In genomic region chr4:75724867-75725724, GRCh38 we compare ENCODE assay signal across 1 cellular context.
TF ChIP-seq lines count a peak whose summit lies in the region.

No MANE protein-coding gene starts in this region.

TF ChIP-seq in GM12878, 131 proteins besides CTCF, POLR2A, EP300 and RAD21:
- peak; percentile 85 for TF ChIP-seq NKRF (conservative IDR thresholded peaks at IDR 0.05)
- TF ChIP-seq REST (IDR thresholded peaks at IDR 0.05; ENCODE audit: low read depth, low read length): no peak
- TF ChIP-seq IKZF1 (conservative IDR thresholded peaks at IDR 0.05): peak; percentile 46; the same call in 1 of the 2 replicates
- TF ChIP-seq HSF1 (IDR thresholded peaks at IDR 0.05; ENCODE audit: low read depth, low read length): no peak
- TF ChIP-seq ZSCAN29 (IDR thresholded peaks at IDR 0.05): peak; percentile 12; the same call in 1 of the 2 replicates
- TF ChIP-seq SRF (IDR thresholded peaks at IDR 0.05; ENCODE audit: low read depth in 2 of 2, low read length in 2 of 2): 0 out of 4 replicates have a peak, but pooled peaks of 1 of the 2 experiments have one; percentile 12
- TF ChIP-seq KLF5 (IDR thresholded peaks at IDR 0.05; ENCODE audit: partially characterized antibody): no peak
- TF ChIP-seq EZH2 (IDR thresholded peaks at IDR 0.05; ENCODE audit: borderline replicate concordance, control insufficient read depth, low read depth, low read length): no peak
- peak; percentile 71; the same call in 1 of the 2 replicates for TF ChIP-seq GATAD2B (conservative IDR thresholded peaks at IDR 0.05; ENCODE audit: low read depth)
- TF ChIP-seq FOXM1 (IDR thresholded peaks at IDR 0.05; ENCODE audit: low read depth, low read length): no peak
- peak; percentile 40; the same call in 1 of the 2 replicates for TF ChIP-seq RELB (IDR thresholded peaks at IDR 0.05; ENCODE audit: low read depth)
- TF ChIP-seq PML (IDR thresholded peaks at IDR 0.05; ENCODE audit: low read length): peak; percentile 59; the same call in 1 of the 2 replicates
- TF ChIP-seq BCL11A (IDR thresholded peaks at IDR 0.05; ENCODE audit: low read depth, low read length): no peak
- TF ChIP-seq MEF2B (IDR thresholded peaks at IDR 0.05; ENCODE audit: partially characterized antibody, poor library complexity, severe bottlenecking): peak; percentile 43
- TF ChIP-seq BHLHE40 (IDR thresholded peaks at IDR 0.05; ENCODE audit: borderline replicate concordance in 1 of 2, low read depth in 2 of 2, low read length in 1 of 2): peak in 1 of 2 experiments; percentile 65; a peak in 2 of 4 replicates
- peak in 1 of 2 experiments; percentile 88; a peak in 2 of 3 replicates for TF ChIP-seq EGR1 (IDR thresholded peaks at IDR 0.05; ENCODE audit: borderline replicate concordance in 1 of 2, low read depth in 2 of 2, low read length in 2 of 2)
- no peak for TF ChIP-seq CEBPB (IDR thresholded peaks at IDR 0.05; ENCODE audit: borderline replicate concordance in 1 of 2, low read depth in 2 of 2, low read length in 2 of 2)
- peak; percentile 77 for TF ChIP-seq LARP7 (IDR thresholded peaks at IDR 0.05)
- 0 out of 2 replicates have a peak, but pooled peaks have one; percentile 51 for TF ChIP-seq TCF3 (IDR thresholded peaks at IDR 0.05; ENCODE audit: borderline replicate concordance, insufficient read depth, low read depth, low read length)
- peak; percentile 52 for TF ChIP-seq SMAD5 (IDR thresholded peaks at IDR 0.05; ENCODE audit: low read depth)
- 0 out of 2 replicates have a peak, but pooled peaks have one; percentile 13 for TF ChIP-seq RCOR1 (conservative IDR thresholded peaks at IDR 0.05; ENCODE audit: low read depth, low read length)
- TF ChIP-seq IKZF2 (IDR thresholded peaks at IDR 0.05): peak; percentile 47 to 56; a peak in 1 of 4 replicates
- TF ChIP-seq YY1 (IDR thresholded peaks at IDR 0.05; ENCODE audit: low read depth, low read length): peak; percentile 7
- 0 out of 2 replicates have a peak, but pooled peaks have one; percentile 4 for TF ChIP-seq ELK1 (IDR thresholded peaks at IDR 0.05; ENCODE audit: low read depth, low read length)
- peak; percentile 78 for TF ChIP-seq POLR2AphosphoS5 (IDR thresholded peaks at IDR 0.05; ENCODE audit: low read length)
- TF ChIP-seq NBN (IDR thresholded peaks at IDR 0.05): 0 out of 2 replicates have a peak, but pooled peaks have one; percentile 15
- 0 out of 2 replicates have a peak, but pooled peaks have one; percentile 39 for TF ChIP-seq ZNF24 (IDR thresholded peaks at IDR 0.05)
- peak; percentile 10 for TF ChIP-seq SP1 (IDR thresholded peaks at IDR 0.05; ENCODE audit: low read depth, low read length)
- TF ChIP-seq NFIC (IDR thresholded peaks at IDR 0.05; ENCODE audit: low read depth, low read length): no peak
- TF ChIP-seq SKIL (IDR thresholded peaks at IDR 0.05; ENCODE audit: low read depth, poor library complexity, severe bottlenecking): peak; percentile 38
- TF ChIP-seq FOS (IDR thresholded peaks at IDR 0.05; ENCODE audit: borderline replicate concordance, extremely low read depth, insufficient read length): no peak
- TF ChIP-seq CBX5 (IDR thresholded peaks at IDR 0.05; ENCODE audit: low read depth): peak; percentile 79; the same call in 1 of the 2 replicates
- TF ChIP-seq DPF2 (IDR thresholded peaks at IDR 0.05): peak; percentile 67
- peak; percentile 5 for TF ChIP-seq E4F1 (IDR thresholded peaks at IDR 0.05; ENCODE audit: borderline replicate concordance, partially characterized antibody)
- TF ChIP-seq MLLT1 (IDR thresholded peaks at IDR 0.05): 0 out of 2 replicates have a peak, but pooled peaks have one; percentile 51
- TF ChIP-seq NR2F1 (conservative IDR thresholded peaks at IDR 0.05): peak; percentile 63
- TF ChIP-seq TAF1 (IDR thresholded peaks at IDR 0.05; ENCODE audit: borderline replicate concordance, low read depth, low read length): peak; percentile 71; the same call in 1 of the 2 replicates
- 0 out of 2 replicates have a peak, but pooled peaks have one; percentile 20 for TF ChIP-seq HCFC1 (IDR thresholded peaks at IDR 0.05; ENCODE audit: low read length)
- 0 out of 2 replicates have a peak, but pooled peaks have one; percentile 7 for TF ChIP-seq CREM (IDR thresholded peaks at IDR 0.05; ENCODE audit: low read depth)
- TF ChIP-seq PBX3 (IDR thresholded peaks at IDR 0.05; ENCODE audit: insufficient replicate concordance, low read depth, low read length): no peak
- peak; percentile 57 for TF ChIP-seq BACH1 (IDR thresholded peaks at IDR 0.05; ENCODE audit: borderline replicate concordance)
- TF ChIP-seq RUNX3 (IDR thresholded peaks at IDR 0.05; ENCODE audit: low read length): peak; percentile 18; the same call in 1 of the 2 replicates
- TF ChIP-seq POU2F2 (IDR thresholded peaks at IDR 0.05; ENCODE audit: borderline replicate concordance, low read depth, low read length): peak; percentile 12; the same call in 1 of the 3 replicates
TF ChIP-seq in GM12878: peak in this region for 33.
